Comparison of ENCODE assay signal across 34 cellular contexts in the genomic region with DNA sequence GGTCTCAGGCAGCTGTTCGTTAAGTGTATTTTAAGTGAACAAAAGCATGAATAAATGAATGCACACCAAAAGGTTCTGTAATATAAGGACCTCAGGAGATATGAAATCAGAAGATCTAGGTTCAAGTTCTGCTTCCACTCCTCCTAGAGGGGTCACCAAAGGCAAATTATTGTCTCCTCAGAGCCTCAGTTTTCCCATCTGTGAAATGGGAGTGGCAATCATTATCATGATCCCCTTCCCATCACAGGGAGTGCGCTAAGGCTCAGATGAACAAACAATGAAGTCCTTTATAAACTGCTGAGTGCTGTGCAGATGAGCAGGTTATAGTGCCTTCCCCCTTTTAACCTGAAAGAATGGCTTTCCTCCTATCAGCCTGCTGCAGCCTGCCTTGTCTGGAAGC.
"Had no signal": no experiment of that assay in that cellular context is flagged by ENCODE, and none has a peak within 500 bp of the region (broad histone marks: within the 10 kb centered on the region; RNA-seq: fewer than 3 reads in every experiment).

No MANE protein-coding gene starts in this region.

- FAIRE-seq: astrocyte, TTC549 had no signal

- ATAC-seq: activated CD8-positive, alpha-beta T cell treated with anti-CD3 and anti-CD28 coated beads for 36 hours; activated naive CD4-positive, alpha-beta T cell treated with anti-CD3 and anti-CD28 coated beads, Interleukin-2, amount 50 U/mL, for 72 hours; activated T-cell treated with anti-CD3 and anti-CD28 coated beads, Interleukin-2, amount 50 U/mL, for 4 hours; activated T-cell treated with anti-CD3 and anti-CD28 coated beads, Interleukin-2, amount 50 U/mL, for 72 hours; activated T-helper 17 cell treated with anti-CD3 and anti-CD28 coated beads, Interleukin-2, amount 50 U/mL, for 72 hours; body of pancreas had no signal

- H3K9me3 ChIP-seq: adrenal gland, breast epithelium had no signal

- H3K27me3 ChIP-seq: body of pancreas, brain microvascular endothelial cell had no signal

- H3K27ac ChIP-seq: adrenal gland, body of pancreas, brain microvascular endothelial cell, breast epithelium, VCaP had no signal

- H3K36me3 ChIP-seq: adrenal gland, brain microvascular endothelial cell, breast epithelium had no signal

- H3K4me3 ChIP-seq: adrenal gland, body of pancreas, breast epithelium had no signal

- H3K4me1 ChIP-seq: adrenal gland, body of pancreas, breast epithelium had no signal

- DNase-seq: activated B cell treated with CpG ODN at 0.5 μM for 24 hours; activated CD4-positive, alpha-beta memory T cell treated with anti-CD3 and anti-CD28 coated beads for 36 hours; activated CD4-positive, alpha-beta T cell treated with anti-CD3 and anti-CD28 coated beads for 4 hours; activated CD4-positive, alpha-beta T cell treated with anti-CD3 and anti-CD28 coated beads, Interleukin-2, amount 10 ng/mL, durations not matched to agents 24 days and 14 days; activated CD4-positive, alpha-beta T cell treated with anti-CD3 and anti-CD28 coated beads, Interleukin-2, amount 50 U/mL, for 1 hour; activated CD4-positive, alpha-beta T cell treated with anti-CD3 and anti-CD28 coated beads, Interleukin-2, amount 50 U/mL, for 4 hours; activated CD4-positive, CD25-positive, alpha-beta regulatory T cell treated with anti-CD3 and anti-CD28 coated beads, Interleukin-2, amount 50 U/mL, for 72 hours; activated CD8-positive, alpha-beta memory T cell treated with anti-CD3 and anti-CD28 coated beads, Interleukin-2, amount 50 U/mL, for 4 hours; activated CD8-positive, alpha-beta T cell treated with anti-CD3 and anti-CD28 coated beads for 36 hours; activated effector memory CD4-positive, alpha-beta T cell treated with anti-CD3 and anti-CD28 coated beads, Interleukin-2, amount 50 U/mL, for 16 hours; activated gamma-delta T cell treated with Interleukin-2 at 50 U/mL for 16 hours; activated naive CD4-positive, alpha-beta T cell; activated naive CD4-positive, alpha-beta T cell treated with anti-CD3 and anti-CD28 coated beads for 36 hours; activated naive CD4-positive, alpha-beta T cell treated with anti-CD3 and anti-CD28 coated beads, Interleukin-2, amount 50 U/mL, for 16 hours; activated naive CD8-positive, alpha-beta T cell treated with anti-CD3 and anti-CD28 coated beads for 36 hours; activated T-cell treated with anti-CD3 and anti-CD28 coated beads for 4 hours; activated T-cell treated with anti-CD3 and anti-CD28 coated beads, Interleukin-2, amount 50 U/mL, for 1 hour; activated T-cell treated with anti-CD3 and anti-CD28 coated beads, Interleukin-2, amount 50 U/mL, for 4 hours; activated T-cell treated with anti-CD3 and anti-CD28 coated beads, Interleukin-2, amount 50 U/mL, for 72 hours; adrenal gland; amniotic stem cell; aorta; body of pancreas; brain microvascular endothelial cell; central memory CD4-positive, alpha-beta T cell; T-helper 1 cell; T-helper 2 cell; T-helper 9 cell had no signal
